In genomic region chr7:74656911-74657691, GRCh38 we compare ENCODE assay signal across 8 cellular contexts. TPM values are rescaled to one million over a fixed set of nuclear protein-coding genes. Genes with fewer than 3 reads are reported as not detected.
A peak's percentile ranks its signal among the peaks of the same experiment; 100 is the strongest.
DNase-seq lines count a peak whose midpoint lies in the region; ATAC-seq and TF ChIP-seq lines count a peak whose summit lies in the region.

No MANE protein-coding gene starts in this region.

- CTCF ChIA-PET in T-cell (lab: Charles Lee): interaction anchor here (0.6 to 1.0 kb wide), 2 partner anchors 28 to 90 kb away, joined by 4 to 9 read pairs; no protein-coding TSS in a partner anchor

- H3K4me1 Mint-ChIP-seq in T-cell (peaks cover 47 to 52% (median 50%) of the 10 kb centered on the region in 3 donors), progenitor cell of endocrine pancreas (ENCODE audit: low read depth) (peaks cover 44% of the 10 kb centered on the region)

- H3K27ac Mint-ChIP-seq in T-cell: peak overlapping the region; percentile 89
- H3K27ac Mint-ChIP-seq in progenitor cell of endocrine pancreas: peak overlapping the region; percentile 99

- peak overlapping the region; percentile 97 for H3K4me3 ChIP-seq in upper lobe of right lung

- H3K4me3 Mint-ChIP-seq in T-cell (peak overlapping the region; percentile 85 to 87 (median 86)), progenitor cell of endocrine pancreas (ENCODE audit: low read depth) (peak overlapping the region; percentile 85)

- ATAC-seq in HG02852 (IDR thresholded peaks at IDR 0.05; ENCODE audit: unreplicated experiment) (peak; percentile 57), T-cell (replicated peaks in 1 of 4) (peak; percentile 79 to 84 (median 82)), left cardiac atrium (peak; percentile 93 to 95), upper lobe of right lung (peak; percentile 90)

- in situ Hi-C loops in GM13977 (cut with MboI; ENCODE audit: low pct_unique_long_range_greater_than_20kb, low sequenced_read_pairs, unreplicated experiment): no loop called here

- peaks cover 3% of the 10 kb centered on the region for H3K36me3 Mint-ChIP-seq in T-cell
- peaks cover 5% of the 10 kb centered on the region for H3K36me3 Mint-ChIP-seq in progenitor cell of endocrine pancreas (ENCODE audit: insufficient read depth)

- intact Hi-C loops in left cardiac atrium (cut with DNase I) (loop anchor here in 1 of 2 donors (10.0 kb wide), 1 partner anchor 52 kb away; no protein-coding TSS in a partner anchor), upper lobe of right lung (cut with DNase I) (no loop called here)

- DNase-seq in GM13977 (ENCODE audit: low spot score): peak; percentile 96
- DNase-seq in NCI-H146 (lab: John Stamatoyannopoulos, UW): peak; percentile 98
- DNase-seq in T-cell: peak; percentile 90 to 99 (median 96)
- peak; percentile 86 for DNase-seq in amniotic stem cell (lab: John Stamatoyannopoulos, UW)
- DNase-seq in left cardiac atrium: peak; percentile 100
- DNase-seq in progenitor cell of endocrine pancreas (ENCODE audit: low spot score, unreplicated experiment): peak; percentile 98
- DNase-seq in upper lobe of right lung: peak; percentile 100

- no peaks in the 10 kb centered on the region for H3K27me3 ChIP-seq in upper lobe of right lung

- H3K27me3 Mint-ChIP-seq in T-cell: no peaks in the 10 kb centered on the region
- H3K27me3 Mint-ChIP-seq in progenitor cell of endocrine pancreas: no peaks in the 10 kb centered on the region

- POLR2A ChIA-PET in T-cell (lab: Charles Lee): interaction anchor here in 1 of 2 donors (0.6 kb wide), 1 partner anchor 1208 kb away, joined by 5 read pairs; no protein-coding TSS in a partner anchor

- no peaks in the 10 kb centered on the region for H3K9me3 ChIP-seq in upper lobe of right lung

- H3K36me3 ChIP-seq in upper lobe of right lung: no peaks in the 10 kb centered on the region

- TF ChIP-seq CTCF in GM13977 (IDR thresholded peaks at IDR 0.05; ENCODE audit: extremely low read depth, insufficient read depth, missing control alignments): peak; percentile 16
- no peak for TF ChIP-seq CTCF in progenitor cell of endocrine pancreas (IDR thresholded peaks at IDR 0.05; ENCODE audit: unreplicated experiment)
- TF ChIP-seq CTCF in upper lobe of right lung (IDR thresholded peaks at IDR 0.05): peak; percentile 28

- H3K4me1 ChIP-seq in upper lobe of right lung: peaks cover 40% of the 10 kb centered on the region

- H3K9me3 Mint-ChIP-seq in T-cell (no peaks in the 10 kb centered on the region), progenitor cell of endocrine pancreas (ENCODE audit: low read depth) (no peaks in the 10 kb centered on the region)

- peak overlapping the region; percentile 97 for H3K27ac ChIP-seq in upper lobe of right lung

RNA-seq across cellular contexts. Expression of gene GTF2I, which starts 0.4 kb away (rescaled TPM):
- total RNA-seq in T-cell (100 to 1,000 TPM; 155 to 196 (median 166) TPM), left cardiac atrium (100 to 1,000 TPM; 131 to 132 TPM), progenitor cell of endocrine pancreas (605 and 607 TPM in 2 replicates), upper lobe of right lung (221 TPM)

Comparison
In these comparisons a context has a peak if more than half of its experiments do, and no peak if none do; other contexts are left out.
1. Peak in every context shown above with its lines: DNase-seq, ATAC-seq, H3K4me3 ChIP-seq and H3K27ac ChIP-seq.